In the genomic region with DNA sequence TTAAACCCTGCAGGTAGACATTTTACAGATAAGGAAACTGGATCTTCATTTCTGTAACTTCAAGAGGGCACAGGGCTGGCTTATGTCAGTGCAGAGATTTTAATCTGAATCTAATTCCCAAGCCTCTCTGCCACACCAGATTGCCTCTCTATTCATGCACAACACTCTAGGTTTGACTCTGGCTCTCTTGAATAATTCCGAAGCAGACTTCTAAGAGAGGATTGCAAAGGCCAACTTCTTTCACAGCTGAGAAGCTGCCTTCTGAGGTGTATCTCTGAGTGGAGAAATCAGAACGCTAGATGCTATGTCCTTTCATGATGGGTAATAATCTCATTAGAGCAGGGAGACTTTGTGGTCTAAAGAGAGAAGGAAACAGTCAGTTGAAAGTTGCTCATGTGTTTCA, we compare ENCODE assay signal across 10 cellular contexts. TPM values are rescaled to one million over a fixed set of nuclear protein-coding genes. Genes with fewer than 3 reads are reported as not detected.
DNase-seq lines count a peak whose midpoint lies in the region; ATAC-seq and TF ChIP-seq lines count a peak whose summit lies in the region.
"Had no signal": no experiment of that assay in that cellular context is flagged by ENCODE, and none has a peak within 500 bp of the region (broad histone marks: within the 10 kb centered on the region; RNA-seq: fewer than 3 reads in every experiment).

No MANE protein-coding gene starts in this region.

- no peak for TF ChIP-seq CTCF in activated B cell treated with CpG ODN at 0.5 μM for 24 hours (IDR thresholded peaks at IDR 0.05)
- TF ChIP-seq CTCF in transverse colon (IDR thresholded peaks at IDR 0.05), result no peak

- H3K9me3 ChIP-seq in transverse colon, result no peaks in the 10 kb centered on the region

- no peaks in the 10 kb centered on the region for H3K27me3 ChIP-seq in transverse colon

- no peak overlapping the region for H3K4me3 Mint-ChIP-seq in activated naive CD4-positive, alpha-beta T cell treated with anti-CD3 and anti-CD28 coated beads for 36 hours
- peak overlapping the region; percentile 36 for H3K4me3 Mint-ChIP-seq in activated B cell treated with CpG ODN at 0.5 μM for 24 hours

- H3K4me1 ChIP-seq in transverse colon, result peaks cover 7 to 45% (median 25%) of the 10 kb centered on the region in 4 donors

- TF ChIP-seq EP300 in transverse colon (IDR thresholded peaks at IDR 0.05; ENCODE audit: low read depth), result no peak

- in situ Hi-C loops in transverse colon (cut with MboI; ENCODE audit: low pct_ligation_motif_present in 1 of 4, low pct_unique_long_range_greater_than_20kb in 1 of 4, low sequenced_read_pairs in 3 of 4), result loop anchor here in 2 of 4 donors (10.0 to 25.0 kb wide), 3 partner anchors 119 to 346 kb away; no protein-coding TSS in a partner anchor

- TF ChIP-seq POLR2A in transverse colon (IDR thresholded peaks at IDR 0.05), result no peak

- peaks cover 4% of the 10 kb centered on the region for H3K36me3 Mint-ChIP-seq in activated naive CD4-positive, alpha-beta T cell treated with anti-CD3 and anti-CD28 coated beads for 36 hours (ENCODE audit: low read depth)
- H3K36me3 Mint-ChIP-seq in activated B cell treated with CpG ODN at 0.5 μM for 24 hours (ENCODE audit: low read depth), result peaks cover 5% of the 10 kb centered on the region

- no peak for DNase-seq in activated naive CD4-positive, alpha-beta T cell treated with anti-CD3 and anti-CD28 coated beads for 36 hours
- no peak for DNase-seq in activated naive CD4-positive, alpha-beta T cell treated with anti-CD3 and anti-CD28 coated beads, Interleukin-2, amount 50 U/mL, for 16 hours
- no peak for DNase-seq in activated B cell treated with CpG ODN at 0.5 μM for 24 hours
- no peak for DNase-seq in transverse colon
- no peak for DNase-seq in DMS79 treated with DMSO at 0.1 percent for 48 hours (lab: John Stamatoyannopoulos, UW)
- DNase-seq in NCI-H345 treated with DMSO at 0.1 percent for 48 hours (lab: John Stamatoyannopoulos, UW; ENCODE audit: unreplicated experiment), result no peak
- DNase-seq in OCI-M1 (lab: John Stamatoyannopoulos, UW), result no peak
- DNase-seq: activated CD4-positive, CD25-positive, alpha-beta regulatory T cell; Karpas-422 had no signal

- 33 to 69% methylated on average over 1 to 2 of the region's 2 CpGs for WGBS in transverse colon (ENCODE audit: low coverage in 1 of 2), 2 donors

- peak overlapping the region; percentile 80 for H3K27ac Mint-ChIP-seq in activated naive CD4-positive, alpha-beta T cell treated with anti-CD3 and anti-CD28 coated beads for 36 hours
- peak overlapping the region; percentile 86 for H3K27ac Mint-ChIP-seq in activated B cell treated with CpG ODN at 0.5 μM for 24 hours

- H3K36me3 ChIP-seq in transverse colon, result no peaks in the 10 kb centered on the region

- POLR2A ChIA-PET in activated B cell treated with CpG ODN at 0.5 μM for 24 hours (lab: Charles Lee), result interaction anchor here (0.7 to 3.1 kb wide), 12 partner anchors 9 to 116 kb away, joined by 3 to 18 read pairs (median 4); a partner anchor contains a TSS

- H3K4me1 Mint-ChIP-seq in activated naive CD4-positive, alpha-beta T cell treated with anti-CD3 and anti-CD28 coated beads for 36 hours (ENCODE audit: low read depth), result peaks cover 74% of the 10 kb centered on the region
- peaks cover 92% of the 10 kb centered on the region for H3K4me1 Mint-ChIP-seq in activated B cell treated with CpG ODN at 0.5 μM for 24 hours

- intact Hi-C loops in activated naive CD4-positive, alpha-beta T cell treated with anti-CD3 and anti-CD28 coated beads for 36 hours (cut with micrococcal nuclease), result loop anchor here (1.0 to 5.0 kb wide), 11 partner anchors 12 to 684 kb away; a partner anchor contains a TSS
- intact Hi-C loops in activated B cell treated with CpG ODN at 0.5 μM for 24 hours (cut with micrococcal nuclease), result loop anchor here (1.0 to 5.0 kb wide), 4 partner anchors 10 to 684 kb away; a partner anchor contains a TSS
- intact Hi-C loops in transverse colon (cut with DNase I; ENCODE audit: low total_unique reads), result no loop called here

- CTCF ChIA-PET in activated naive CD4-positive, alpha-beta T cell treated with anti-CD3 and anti-CD28 coated beads for 36 hours (lab: Charles Lee), result interaction anchor here (1.3 to 4.0 kb wide), 2 partner anchors 11 to 15 kb away, joined by 4 to 26 read pairs; no protein-coding TSS in a partner anchor
- CTCF ChIA-PET in activated B cell treated with CpG ODN at 0.5 μM for 24 hours (lab: Charles Lee), result interaction anchor here (1.4 to 2.7 kb wide), 4 partner anchors 10 to 178 kb away, joined by 3 to 23 read pairs (median 8); no protein-coding TSS in a partner anchor

- peak; percentile 45 for ATAC-seq in HG03025 (IDR thresholded peaks at IDR 0.05; ENCODE audit: low FRiP score, unreplicated experiment)
- peak; percentile 88 for ATAC-seq in activated B cell treated with CpG ODN at 0.5 μM for 24 hours (ENCODE audit: low read depth)

- H3K4me3 ChIP-seq in transverse colon, result no peak overlapping the region

- H3K27ac ChIP-seq in transverse colon, result peak overlapping the region; percentile 6 to 53 (median 35)

- H3K27me3 Mint-ChIP-seq in activated naive CD4-positive, alpha-beta T cell treated with anti-CD3 and anti-CD28 coated beads for 36 hours (ENCODE audit: low read depth), result no peaks in the 10 kb centered on the region
- H3K27me3 Mint-ChIP-seq in activated B cell treated with CpG ODN at 0.5 μM for 24 hours, result no peaks in the 10 kb centered on the region

- H3K9me3 Mint-ChIP-seq in activated naive CD4-positive, alpha-beta T cell treated with anti-CD3 and anti-CD28 coated beads for 36 hours, result peaks cover 9% of the 10 kb centered on the region
- H3K9me3 Mint-ChIP-seq in activated B cell treated with CpG ODN at 0.5 μM for 24 hours, result peaks cover 2% of the 10 kb centered on the region

RNA-seq across cellular contexts. Expression of a gene that starts 20.1 kb away (rescaled TPM):
- 10 to 100 TPM; 11.6 to 13.0 TPM for total RNA-seq in activated naive CD4-positive, alpha-beta T cell treated with anti-CD3 and anti-CD28 coated beads for 36 hours
- total RNA-seq in activated B cell treated with CpG ODN at 0.5 μM for 24 hours, result 66.7 and 69.0 TPM in 2 replicates
- total RNA-seq in transverse colon, result 10 to 100 TPM; 23.6 to 67.6 (median 55.2) TPM
